In genomic region chr3:62876064-62876463, GRCh38 we compare ENCODE assay signal across 10 cellular contexts. TPM values are rescaled to one million over a fixed set of nuclear protein-coding genes. Genes with fewer than 3 reads are reported as not detected.
DNase-seq lines count a peak whose midpoint lies in the region; ATAC-seq and TF ChIP-seq lines count a peak whose summit lies in the region.
"Had no signal": no experiment of that assay in that cellular context is flagged by ENCODE, and none has a peak within 500 bp of the region (broad histone marks: within the 10 kb centered on the region; RNA-seq: fewer than 3 reads in every experiment).

No MANE protein-coding gene starts in this region.

- peaks cover 0 to 25% (median 6%) of the 10 kb centered on the region in 9 donors for H3K4me1 ChIP-seq in heart right ventricle

- TF ChIP-seq CTCF in heart right ventricle (IDR thresholded peaks at IDR 0.05) (no peak), type B pancreatic cell (conservative IDR thresholded peaks at IDR 0.05) (no peak)

- peaks cover 2% of the 10 kb centered on the region for H3K9me3 Mint-ChIP-seq in activated naive CD4-positive, alpha-beta T cell treated with anti-CD3 and anti-CD28 coated beads for 36 hours
- peaks cover 6% of the 10 kb centered on the region for H3K9me3 Mint-ChIP-seq in type B pancreatic cell

- DNase-seq in activated naive CD4-positive, alpha-beta T cell treated with anti-CD3 and anti-CD28 coated beads for 36 hours, result peak; percentile 33
- no peak for DNase-seq in activated naive CD4-positive, alpha-beta T cell (lab: John Stamatoyannopoulos, UW)
- DNase-seq in SW480 (ENCODE audit: low spot score) (peak; percentile 63), heart right ventricle (peak; percentile 36 to 49), type B pancreatic cell (ENCODE audit: extremely low spot score, unreplicated experiment) (peak; percentile 76), posterior vena cava (ENCODE audit: low spot score) (no peak)
- DNase-seq: activated B cell treated with CpG ODN at 0.5 μM for 24 hours had no signal

- peak overlapping the region in 1 of 10 donors; percentile 63 for H3K4me3 ChIP-seq in heart right ventricle

- ATAC-seq in heart right ventricle (peak in 3 of 8 donors; percentile 30 to 49 (median 39)), GM18868 (IDR thresholded peaks at IDR 0.05; ENCODE audit: unreplicated experiment) (no peak), HG02884 (IDR thresholded peaks at IDR 0.05; ENCODE audit: unreplicated experiment) (no peak)

- intact Hi-C loops in activated naive CD4-positive, alpha-beta T cell treated with anti-CD3 and anti-CD28 coated beads for 36 hours (cut with micrococcal nuclease), result no loop called here
- intact Hi-C loops in heart right ventricle (cut with DNase I) (loop anchor here in 4 of 10 donors (10.0 kb wide), 3 partner anchors 211 to 319 kb away; no protein-coding TSS in a partner anchor), posterior vena cava (cut with DNase I) (no loop called here)

- no peak overlapping the region for H3K4me3 Mint-ChIP-seq in activated naive CD4-positive, alpha-beta T cell treated with anti-CD3 and anti-CD28 coated beads for 36 hours
- peak overlapping the region; percentile 84 for H3K4me3 Mint-ChIP-seq in type B pancreatic cell
- H3K4me3 Mint-ChIP-seq: activated B cell treated with CpG ODN at 0.5 μM for 24 hours; CD4-positive, CD25-positive, alpha-beta regulatory T cell had no signal

- no peak overlapping the region for H3K27ac Mint-ChIP-seq in activated naive CD4-positive, alpha-beta T cell treated with anti-CD3 and anti-CD28 coated beads for 36 hours
- peak overlapping the region; percentile 44 for H3K27ac Mint-ChIP-seq in type B pancreatic cell
- H3K27ac Mint-ChIP-seq: activated B cell treated with CpG ODN at 0.5 μM for 24 hours; CD4-positive, CD25-positive, alpha-beta regulatory T cell had no signal

- peaks cover 0 to 55% (median 33%) of the 10 kb centered on the region in 7 donors for H3K27me3 ChIP-seq in heart right ventricle

- WGBS in heart right ventricle, 2 donors, result 2% methylated on average over 17 of the region's 17 CpGs

- H3K36me3 ChIP-seq in heart right ventricle, result no peaks in the 10 kb centered on the region

- no peaks in the 10 kb centered on the region for H3K4me1 Mint-ChIP-seq in activated naive CD4-positive, alpha-beta T cell treated with anti-CD3 and anti-CD28 coated beads for 36 hours (ENCODE audit: low read depth)
- H3K4me1 Mint-ChIP-seq in type B pancreatic cell (ENCODE audit: unreplicated experiment), result peaks cover 12% of the 10 kb centered on the region

- no peaks in the 10 kb centered on the region for H3K36me3 Mint-ChIP-seq in activated naive CD4-positive, alpha-beta T cell treated with anti-CD3 and anti-CD28 coated beads for 36 hours (ENCODE audit: low read depth)
- H3K36me3 Mint-ChIP-seq in type B pancreatic cell, result no peaks in the 10 kb centered on the region
- H3K36me3 Mint-ChIP-seq: CD4-positive, CD25-positive, alpha-beta regulatory T cell had no signal

- CTCF ChIA-PET in activated naive CD4-positive, alpha-beta T cell treated with anti-CD3 and anti-CD28 coated beads for 36 hours (lab: Charles Lee), result no interaction called here

- no peak overlapping the region for H3K27ac ChIP-seq in heart right ventricle

- peaks cover 0 to 9% (median 0%) of the 10 kb centered on the region in 11 donors for H3K9me3 ChIP-seq in heart right ventricle

- peaks cover 63% of the 10 kb centered on the region for H3K27me3 Mint-ChIP-seq in activated naive CD4-positive, alpha-beta T cell treated with anti-CD3 and anti-CD28 coated beads for 36 hours (ENCODE audit: low read depth)
- H3K27me3 Mint-ChIP-seq in type B pancreatic cell, result peaks cover 83% of the 10 kb centered on the region

RNA-seq across cellular contexts. Expression of gene CADPS, which starts 0.8 kb away (rescaled TPM):
- total RNA-seq in activated naive CD4-positive, alpha-beta T cell treated with anti-CD3 and anti-CD28 coated beads for 36 hours, result not detected
- total RNA-seq in heart right ventricle, result 10 to 100 TPM in 9 of 10 donors, 1 to 10 TPM in 1; 8.1 to 36.6 (median 21.6) TPM
- 10 to 100 TPM in 1 of 2 donors, 1 to 10 TPM in 1; 1.4 to 26.6 TPM for polyA plus RNA-seq in heart right ventricle
- total RNA-seq in type B pancreatic cell (ENCODE audit: low replicate concordance), result 21.6 and 26.8 TPM in 2 replicates
- 1 to 10 TPM; 1.6 to 2.2 TPM for total RNA-seq in posterior vena cava
- total RNA-seq: activated B cell treated with CpG ODN at 0.5 μM for 24 hours; CD4-positive, CD25-positive, alpha-beta regulatory T cell had no signal
- polyA plus RNA-seq: CD4-positive, CD25-positive, alpha-beta regulatory T cell had no signal

Comparison
In these comparisons a context has a peak if more than half of its experiments do, and no peak if none do; other contexts are left out.
1. DNase-seq: peak in activated naive CD4-positive, alpha-beta T cell treated with anti-CD3 and anti-CD28 coated beads for 36 hours (single experiment), SW480 (single experiment), heart right ventricle (2 of 2) and type B pancreatic cell (single experiment); none in activated naive CD4-positive, alpha-beta T cell (0 of 4) and posterior vena cava (single experiment).